ENCODE assay signal across 26 cellular contexts in the genomic region with DNA sequence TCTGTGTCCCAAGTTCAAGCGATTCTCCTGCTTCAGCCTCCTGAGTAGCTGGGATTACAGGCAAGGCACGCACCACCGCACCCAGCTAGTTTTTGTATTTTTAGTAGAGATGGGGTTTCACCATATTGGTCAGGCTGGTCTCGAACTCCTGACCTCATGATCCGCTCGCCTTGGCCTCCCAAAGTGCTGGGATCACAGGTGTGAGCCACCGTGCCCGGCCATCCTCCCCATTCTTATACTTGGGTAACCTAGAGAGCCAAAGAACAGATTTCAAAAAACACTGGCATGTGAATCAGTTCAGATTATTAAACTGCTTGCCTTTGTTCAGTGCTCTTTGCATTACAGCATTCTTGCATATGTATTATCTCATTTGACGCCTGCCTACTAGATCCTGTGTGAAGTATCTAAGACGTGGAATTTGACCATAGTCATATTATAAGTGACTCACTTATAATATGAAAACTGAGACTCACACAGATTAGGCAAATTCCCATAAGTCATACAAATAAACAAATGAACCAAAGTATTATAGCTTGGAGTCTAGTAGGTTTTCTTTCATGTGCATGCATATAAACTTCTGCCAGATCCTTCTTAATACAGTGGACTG.
"Had no signal": no experiment of that assay in that cellular context is flagged by ENCODE, and none has a peak within 500 bp of the region (broad histone marks: within the 10 kb centered on the region; RNA-seq: fewer than 3 reads in every experiment).

No MANE protein-coding gene starts in this region.

- H3K4me2 ChIP-seq: neural progenitor cell had no signal

- H3K9me3 Mint-ChIP-seq: mesothelial cell of epicardium; naive B cell; nephron progenitor cell; neural progenitor cell; stimulated activated naive B cell treated with anti-CD40 and anti-IgM and Interleukin-4, amounts not matched to agents 10 μg/mL and 1 μg/mL and 100 μg/mL, for 72 hours had no signal

- ATAC-seq: natural killer cell; right lobe of liver; stimulated activated naive B cell treated with anti-CD40 and anti-IgM and Interleukin-4, amounts not matched to agents 10 μg/mL and 1 μg/mL and 100 μg/mL, for 72 hours; stimulated activated naive CD8-positive, alpha-beta T cell treated with anti-CD3 and anti-CD28 coated beads, Interleukin-15, Interleukin-2, amounts not matched to agents 100 U/mL and 50 U/mL, for 24 hours; upper lobe of right lung had no signal

- H3K27me3 ChIP-seq: neural progenitor cell, neutrophil, right lobe of liver, stomach, tibial artery, upper lobe of right lung had no signal

- H3K4me3 ChIP-seq: left ventricle myocardium inferior, lung, neural progenitor cell, psoas muscle, right lobe of liver, stomach, thoracic aorta, tibial artery, upper lobe of right lung had no signal

- H3K9ac ChIP-seq: neural progenitor cell, parathyroid adenoma had no signal

- H3K36me3 ChIP-seq: left ventricle myocardium inferior, neural progenitor cell, neutrophil, right lobe of liver, stomach, thoracic aorta, tibial artery, upper lobe of right lung had no signal

- DNase-seq: islet precursor cell; left ventricle myocardium inferior; mesendoderm; naive B cell; natural killer cell; nephron progenitor cell; occipital lobe; psoas muscle; right lobe of liver; stimulated activated CD4-positive, alpha-beta T cell treated with anti-CD3 and anti-CD28 coated beads, Interleukin-12 subunit alpha, Interleukin-12 subunit beta, amount 100 ng/mL, for 4 hours; stimulated activated CD4-positive, alpha-beta T cell treated with anti-CD3 and anti-CD28 coated beads, Interleukin-15, amount 100 ng/mL, for 24 hours; stimulated activated CD4-positive, alpha-beta T cell treated with anti-CD3 and anti-CD28 coated beads, Interleukin-2, amount 100 ng/mL, for 24 hours; stimulated activated CD4-positive, alpha-beta T cell treated with anti-CD3 and anti-CD28 coated beads, Interleukin-4, amount 100 ng/mL, for 1 hour; stimulated activated naive B cell treated with anti-CD40 and anti-IgM and Interleukin-4, amounts not matched to agents 10 μg/mL and 1 μg/mL and 100 μg/mL, for 72 hours; stimulated activated naive CD8-positive, alpha-beta T cell treated with anti-CD3 and anti-CD28 coated beads, Interleukin-15, Interleukin-2, amounts not matched to agents 100 U/mL and 50 U/mL, for 24 hours; stomach; tibial artery; trophoblast cell; upper lobe of right lung had no signal

- H3K4me1 ChIP-seq: left ventricle myocardium inferior, neural progenitor cell, parathyroid adenoma, psoas muscle, right lobe of liver, stomach, upper lobe of right lung had no signal

- H3K4me3 Mint-ChIP-seq: mesothelial cell of epicardium; naive B cell; natural killer cell; nephron progenitor cell; neural progenitor cell; stimulated activated naive B cell treated with anti-CD40 and anti-IgM and Interleukin-4, amounts not matched to agents 10 μg/mL and 1 μg/mL and 100 μg/mL, for 72 hours had no signal

- H3K4me1 Mint-ChIP-seq: mesothelial cell of epicardium; naive B cell; natural killer cell; nephron progenitor cell; neural progenitor cell; stimulated activated naive B cell treated with anti-CD40 and anti-IgM and Interleukin-4, amounts not matched to agents 10 μg/mL and 1 μg/mL and 100 μg/mL, for 72 hours had no signal

- H3K27me3 Mint-ChIP-seq: stimulated activated naive B cell treated with anti-CD40 and anti-IgM and Interleukin-4, amounts not matched to agents 10 μg/mL and 1 μg/mL and 100 μg/mL, for 72 hours had no signal

- H3K9me3 ChIP-seq: left ventricle myocardium inferior, neutrophil, psoas muscle, right lobe of liver, stomach, thoracic aorta, tibial artery, upper lobe of right lung had no signal

- H3K27ac ChIP-seq: left ventricle myocardium inferior, neural progenitor cell, neutrophil, parathyroid adenoma, psoas muscle, right lobe of liver, stomach, thoracic aorta, tibial artery, upper lobe of right lung had no signal

- H3K27ac Mint-ChIP-seq: mesothelial cell of epicardium; naive B cell; natural killer cell; nephron progenitor cell; neural progenitor cell; stimulated activated naive B cell treated with anti-CD40 and anti-IgM and Interleukin-4, amounts not matched to agents 10 μg/mL and 1 μg/mL and 100 μg/mL, for 72 hours had no signal

- H2AFZ ChIP-seq: neural progenitor cell, parathyroid adenoma had no signal

- H3K79me2 ChIP-seq: parathyroid adenoma had no signal

- H3K36me3 Mint-ChIP-seq: mesothelial cell of epicardium; naive B cell; natural killer cell; neural progenitor cell; stimulated activated naive B cell treated with anti-CD40 and anti-IgM and Interleukin-4, amounts not matched to agents 10 μg/mL and 1 μg/mL and 100 μg/mL, for 72 hours had no signal

- FAIRE-seq: urothelium cell line had no signal
